Comparison of ENCODE assay signal across 1 cellular context in the genomic region with DNA sequence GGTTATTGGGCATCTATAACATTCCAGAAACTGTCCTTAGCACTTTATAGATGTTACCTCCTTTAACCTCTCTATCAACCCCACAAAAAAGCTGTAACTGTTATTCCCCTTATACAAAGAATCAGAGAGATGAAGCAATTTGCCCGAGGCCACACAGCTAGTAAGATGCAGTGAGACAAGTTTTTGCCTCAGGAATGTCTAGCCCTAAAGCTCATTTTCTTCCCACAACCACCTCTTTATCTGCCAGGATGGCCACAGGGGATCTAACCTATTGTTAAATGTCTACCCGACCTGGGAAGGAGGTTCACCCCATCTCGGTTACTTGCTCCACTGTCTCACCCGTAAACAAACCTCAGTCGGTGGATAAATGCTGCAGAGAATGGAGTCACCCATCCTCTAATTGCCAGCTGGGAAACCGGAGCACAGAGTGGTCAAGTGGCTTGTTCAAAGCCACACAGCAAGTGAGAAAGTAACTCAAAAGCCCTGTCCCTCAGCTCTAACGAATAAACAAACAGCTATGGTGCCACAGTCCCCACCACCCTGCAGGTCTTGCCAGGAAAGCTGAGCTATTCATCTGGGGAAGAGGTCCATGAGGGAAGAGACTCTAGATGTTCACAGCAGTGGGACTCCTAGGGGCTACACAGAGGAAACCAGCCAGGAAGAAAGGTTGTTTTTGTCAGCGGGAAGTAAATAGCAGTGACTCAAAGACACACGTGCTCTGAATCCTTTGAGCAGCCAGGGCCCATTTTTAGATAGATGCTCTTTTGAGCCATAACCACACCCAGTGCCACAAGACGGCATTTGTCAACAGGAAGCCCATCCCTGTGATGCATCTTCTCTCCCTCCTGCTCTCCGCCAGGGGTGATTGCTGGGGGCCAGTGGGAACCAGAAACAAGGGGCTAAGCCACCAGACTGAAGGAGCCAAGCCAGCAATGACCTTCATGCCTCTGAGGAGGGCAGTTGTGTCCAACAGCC.
TF ChIP-seq lines count a peak whose summit lies in the region.

No MANE protein-coding gene starts in this region.

TF ChIP-seq in HCT116, 20 proteins besides CTCF, POLR2A, EP300 and RAD21 (continued from another document):
- TF ChIP-seq, protein P1, sequence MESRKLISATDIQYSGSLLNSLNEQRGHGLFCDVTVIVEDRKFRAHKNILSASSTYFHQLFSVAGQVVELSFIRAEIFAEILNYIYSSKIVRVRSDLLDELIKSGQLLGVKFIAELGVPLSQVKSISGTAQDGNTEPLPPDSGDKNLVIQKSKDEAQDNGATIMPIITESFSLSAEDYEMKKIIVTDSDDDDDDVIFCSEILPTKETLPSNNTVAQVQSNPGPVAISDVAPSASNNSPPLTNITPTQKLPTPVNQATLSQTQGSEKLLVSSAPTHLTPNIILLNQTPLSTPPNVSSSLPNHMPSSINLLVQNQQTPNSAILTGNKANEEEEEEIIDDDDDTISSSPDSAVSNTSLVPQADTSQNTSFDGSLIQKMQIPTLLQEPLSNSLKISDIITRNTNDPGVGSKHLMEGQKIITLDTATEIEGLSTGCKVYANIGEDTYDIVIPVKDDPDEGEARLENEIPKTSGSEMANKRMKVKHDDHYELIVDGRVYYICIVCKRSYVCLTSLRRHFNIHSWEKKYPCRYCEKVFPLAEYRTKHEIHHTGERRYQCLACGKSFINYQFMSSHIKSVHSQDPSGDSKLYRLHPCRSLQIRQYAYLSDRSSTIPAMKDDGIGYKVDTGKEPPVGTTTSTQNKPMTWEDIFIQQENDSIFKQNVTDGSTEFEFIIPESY (IDR thresholded peaks at IDR 0.05; ENCODE audit: extremely low read depth, insufficient replicate concordance, low read length): no peak
- TF ChIP-seq SP1 (IDR thresholded peaks at IDR 0.05; ENCODE audit: low read depth): no peak
- no peak for TF ChIP-seq EZH2 (IDR thresholded peaks at IDR 0.05)
- TF ChIP-seq, protein P2, sequence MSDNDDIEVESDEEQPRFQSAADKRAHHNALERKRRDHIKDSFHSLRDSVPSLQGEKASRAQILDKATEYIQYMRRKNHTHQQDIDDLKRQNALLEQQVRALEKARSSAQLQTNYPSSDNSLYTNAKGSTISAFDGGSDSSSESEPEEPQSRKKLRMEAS (IDR thresholded peaks at IDR 0.05): no peak
- no peak for TF ChIP-seq ZNF274 (IDR thresholded peaks at IDR 0.05; ENCODE audit: low read depth, low read length)
- TF ChIP-seq SIN3A (IDR thresholded peaks at IDR 0.05; ENCODE audit: low read depth): no peak
- no peak for TF ChIP-seq CEBPB (IDR thresholded peaks at IDR 0.05; ENCODE audit: low read depth)
- no peak; the same call in 1 of the 2 replicates for TF ChIP-seq ZFX (IDR thresholded peaks at IDR 0.05)
- TF ChIP-seq YY1 (IDR thresholded peaks at IDR 0.05; ENCODE audit: extremely low read depth, insufficient replicate concordance, low read depth, low read length): no peak
- no peak for TF ChIP-seq POLR2AphosphoS5 (IDR thresholded peaks at IDR 0.05; ENCODE audit: low read depth, low read length)
- TF ChIP-seq, protein P3, sequence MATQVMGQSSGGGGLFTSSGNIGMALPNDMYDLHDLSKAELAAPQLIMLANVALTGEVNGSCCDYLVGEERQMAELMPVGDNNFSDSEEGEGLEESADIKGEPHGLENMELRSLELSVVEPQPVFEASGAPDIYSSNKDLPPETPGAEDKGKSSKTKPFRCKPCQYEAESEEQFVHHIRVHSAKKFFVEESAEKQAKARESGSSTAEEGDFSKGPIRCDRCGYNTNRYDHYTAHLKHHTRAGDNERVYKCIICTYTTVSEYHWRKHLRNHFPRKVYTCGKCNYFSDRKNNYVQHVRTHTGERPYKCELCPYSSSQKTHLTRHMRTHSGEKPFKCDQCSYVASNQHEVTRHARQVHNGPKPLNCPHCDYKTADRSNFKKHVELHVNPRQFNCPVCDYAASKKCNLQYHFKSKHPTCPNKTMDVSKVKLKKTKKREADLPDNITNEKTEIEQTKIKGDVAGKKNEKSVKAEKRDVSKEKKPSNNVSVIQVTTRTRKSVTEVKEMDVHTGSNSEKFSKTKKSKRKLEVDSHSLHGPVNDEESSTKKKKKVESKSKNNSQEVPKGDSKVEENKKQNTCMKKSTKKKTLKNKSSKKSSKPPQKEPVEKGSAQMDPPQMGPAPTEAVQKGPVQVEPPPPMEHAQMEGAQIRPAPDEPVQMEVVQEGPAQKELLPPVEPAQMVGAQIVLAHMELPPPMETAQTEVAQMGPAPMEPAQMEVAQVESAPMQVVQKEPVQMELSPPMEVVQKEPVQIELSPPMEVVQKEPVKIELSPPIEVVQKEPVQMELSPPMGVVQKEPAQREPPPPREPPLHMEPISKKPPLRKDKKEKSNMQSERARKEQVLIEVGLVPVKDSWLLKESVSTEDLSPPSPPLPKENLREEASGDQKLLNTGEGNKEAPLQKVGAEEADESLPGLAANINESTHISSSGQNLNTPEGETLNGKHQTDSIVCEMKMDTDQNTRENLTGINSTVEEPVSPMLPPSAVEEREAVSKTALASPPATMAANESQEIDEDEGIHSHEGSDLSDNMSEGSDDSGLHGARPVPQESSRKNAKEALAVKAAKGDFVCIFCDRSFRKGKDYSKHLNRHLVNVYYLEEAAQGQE (IDR thresholded peaks at IDR 0.05; ENCODE audit: low read depth): no peak
- TF ChIP-seq, protein P4, sequence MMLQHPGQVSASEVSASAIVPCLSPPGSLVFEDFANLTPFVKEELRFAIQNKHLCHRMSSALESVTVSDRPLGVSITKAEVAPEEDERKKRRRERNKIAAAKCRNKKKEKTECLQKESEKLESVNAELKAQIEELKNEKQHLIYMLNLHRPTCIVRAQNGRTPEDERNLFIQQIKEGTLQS (IDR thresholded peaks at IDR 0.05): no peak
- TF ChIP-seq ELF1 (IDR thresholded peaks at IDR 0.05; ENCODE audit: borderline replicate concordance, low read depth): no peak
- TF ChIP-seq TCF7L2 (IDR thresholded peaks at IDR 0.05; ENCODE audit: borderline replicate concordance, extremely low read depth, insufficient read depth, insufficient read length): no peak
- no peak for TF ChIP-seq CBX3 (IDR thresholded peaks at IDR 0.05; ENCODE audit: low read depth)
- no peak for TF ChIP-seq JUND (IDR thresholded peaks at IDR 0.05)
- no peak for TF ChIP-seq EGR1 (IDR thresholded peaks at IDR 0.05; ENCODE audit: low read depth)
- no peak for TF ChIP-seq FOSL1 (IDR thresholded peaks at IDR 0.05; ENCODE audit: low read depth)
- TF ChIP-seq SRF (IDR thresholded peaks at IDR 0.05; ENCODE audit: low read depth): no peak
